ENCODE assay signal across 9 cellular contexts in the genomic region with DNA sequence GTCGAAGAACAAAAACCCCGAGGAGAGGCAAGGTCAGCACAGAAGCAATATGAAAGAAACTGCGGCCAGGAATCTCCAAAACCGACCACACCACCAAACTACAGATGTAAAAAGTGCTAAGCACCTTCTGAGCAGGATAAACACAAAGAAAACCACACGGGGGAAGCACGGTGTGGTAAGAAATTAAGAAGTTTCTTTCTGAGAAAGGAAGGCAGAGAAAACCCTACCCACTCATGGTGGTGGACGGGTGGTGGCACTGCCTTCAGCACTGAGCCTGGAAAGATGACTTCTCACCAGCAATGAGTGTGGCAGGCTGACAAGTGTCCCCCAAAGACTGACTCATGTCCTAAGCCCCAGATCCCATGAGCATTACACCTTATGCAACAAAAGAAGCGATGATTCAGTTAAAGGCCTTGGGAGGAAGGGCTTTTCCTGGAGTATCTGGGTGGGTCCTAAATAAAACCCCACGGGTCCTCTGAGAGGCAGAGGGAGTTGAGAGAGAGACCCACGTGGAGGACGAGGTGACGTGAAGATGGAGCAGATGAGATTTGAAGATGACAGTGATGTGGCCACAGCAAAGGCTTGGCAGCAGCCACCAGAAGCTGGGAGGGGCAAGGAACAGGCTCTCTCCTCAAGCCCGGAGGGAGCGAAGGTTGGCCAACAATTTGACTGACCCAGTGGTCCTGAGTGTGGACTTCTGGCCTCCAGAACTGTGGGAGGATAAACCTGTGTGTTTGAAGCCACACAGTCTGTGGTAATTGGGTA.
A peak's percentile ranks its signal among the peaks of the same experiment; 100 is the strongest.
DNase-seq lines count a peak whose midpoint lies in the region; ATAC-seq and TF ChIP-seq lines count a peak whose summit lies in the region.
"Had no signal": no experiment of that assay in that cellular context is flagged by ENCODE, and none has a peak within 500 bp of the region (broad histone marks: within the 10 kb centered on the region; RNA-seq: fewer than 3 reads in every experiment).

No MANE protein-coding gene starts in this region.

- no peak overlapping the region for H3K4me3 ChIP-seq in AG10803 (ENCODE audit: low read length)

- no peak for TF ChIP-seq CTCF in AG10803 (conservative IDR thresholded peaks at IDR 0.05; ENCODE audit: low read length)

- peak; percentile 51 for DNase-seq in AG10803 (ENCODE audit: low read depth)
- DNase-seq in activated CD4-positive, CD25-positive, alpha-beta regulatory T cell treated with anti-CD3 and anti-CD28 coated beads, Interleukin-2, amount 50 U/mL, for 72 hours: peak; percentile 38
- DNase-seq in fibroblast of peridontal ligament (ENCODE audit: extremely low read depth): peak; percentile 20
- no peak for DNase-seq in NCI-H69 (lab: John Stamatoyannopoulos, UW)
- DNase-seq in NCI-H1436 (lab: John Stamatoyannopoulos, UW): no peak
- no peak for DNase-seq in NCI-H2227 (lab: John Stamatoyannopoulos, UW; ENCODE audit: unreplicated experiment)
- no peak for DNase-seq in occipital lobe (lab: John Stamatoyannopoulos, UW)
- DNase-seq: naive B cell had no signal

- peak; percentile 89 for ATAC-seq in GM21723 (IDR thresholded peaks at IDR 0.05; ENCODE audit: unreplicated experiment)

Comparison
In these comparisons a context has a peak if more than half of its experiments do, and no peak if none do; other contexts are left out.
1. DNase-seq: peak in AG10803 (single experiment), activated CD4-positive, CD25-positive, alpha-beta regulatory T cell treated with anti-CD3 and anti-CD28 coated beads, Interleukin-2, amount 50 U/mL, for 72 hours (single experiment) and fibroblast of peridontal ligament (single experiment); none in NCI-H69 (single experiment), NCI-H1436 (single experiment), NCI-H2227 (single experiment) and occipital lobe (single experiment).